20 cellular contexts compared by ENCODE assay signal in genomic region chr16:918068-918467, GRCh38. TPM values are rescaled to one million over a fixed set of nuclear protein-coding genes. Genes with fewer than 3 reads are reported as not detected.
A peak's percentile ranks its signal among the peaks of the same experiment; 100 is the strongest.
DNase-seq lines count a peak whose midpoint lies in the region; ATAC-seq and TF ChIP-seq lines count a peak whose summit lies in the region.
"Had no signal": no experiment of that assay in that cellular context is flagged by ENCODE, and none has a peak within 500 bp of the region (broad histone marks: within the 10 kb centered on the region; RNA-seq: fewer than 3 reads in every experiment).

No MANE protein-coding gene starts in this region.

- in situ Hi-C loops in astrocyte of the spinal cord (cut with HindIII; ENCODE audit: low sequenced_read_pairs) = no loop called here

- no peak overlapping the region for H3K4me3 ChIP-seq in astrocyte of the spinal cord (ENCODE audit: low read depth, low read length)
- no peak overlapping the region for H3K4me3 ChIP-seq in uterus
- H3K4me3 ChIP-seq: upper lobe of left lung had no signal

- no peak for TF ChIP-seq CTCF in astrocyte of the spinal cord (IDR thresholded peaks at IDR 0.05; ENCODE audit: low read depth, low read length)
- TF ChIP-seq CTCF in uterus (IDR thresholded peaks at IDR 0.05) = no peak

- H3K4me1 ChIP-seq in uterus = no peaks in the 10 kb centered on the region
- H3K4me1 ChIP-seq: foreskin keratinocyte had no signal

- intact Hi-C loops in left colon (cut with DNase I, micrococcal nuclease) (no loop called here), uterus (cut with DNase I; ENCODE audit: low total_unique reads) (no loop called here)

- peak; percentile 77 for DNase-seq in NCI-H748 (lab: John Stamatoyannopoulos, UW; ENCODE audit: unreplicated experiment)
- DNase-seq in NCI-H748 treated with DMSO at 0.1 percent for 48 hours (lab: John Stamatoyannopoulos, UW) = no peak
- peak; percentile 13 for DNase-seq in astrocyte of the spinal cord (ENCODE audit: low read depth, low spot score)
- peak; percentile 35 to 45 for DNase-seq in left colon
- peak; percentile 11 for DNase-seq in renal cortical epithelial cell (ENCODE audit: low read depth)
- no peak for DNase-seq in DMS53 treated with DMSO at 0.1 percent for 48 hours (lab: John Stamatoyannopoulos, UW; ENCODE audit: unreplicated experiment)
- no peak for DNase-seq in NCI-H2227 treated with DMSO at 0.1 percent for 48 hours (lab: John Stamatoyannopoulos, UW)
- no peak for DNase-seq in uterus
- DNase-seq: activated naive CD4-positive, alpha-beta T cell treated with anti-CD3 and anti-CD28 coated beads, Interleukin-2, amount 10 ng/mL, durations not matched to agents 7 days and 5 days; activated T-cell treated with anti-CD3 and anti-CD28 coated beads, Interleukin-2, amount 50 U/mL, for 72 hours; central memory CD4-positive, alpha-beta T cell; foreskin keratinocyte; immature natural killer cell; NCI-H1105; NCI-H526 treated with DMSO at 0.1 percent for 48 hours; OCI-M1; stimulated activated CD4-positive, alpha-beta T cell treated with anti-CD3 and anti-CD28 coated beads, Interleukin-15, amount 100 ng/mL, for 24 hours had no signal

- H3K27me3 ChIP-seq in uterus = no peaks in the 10 kb centered on the region
- H3K27me3 ChIP-seq: foreskin keratinocyte, neutrophil, upper lobe of left lung had no signal

- no peak for TF ChIP-seq POLR2A in uterus (IDR thresholded peaks at IDR 0.05)

- ATAC-seq in left colon = peak; percentile 86
- ATAC-seq: activated T-cell treated with anti-CD3 and anti-CD28 coated beads, Interleukin-2, amount 50 U/mL, for 72 hours; foreskin keratinocyte; Right ventricle myocardium inferior had no signal

- H3K36me3 ChIP-seq in uterus = no peaks in the 10 kb centered on the region
- H3K36me3 ChIP-seq: neutrophil had no signal

- H3K9me3 ChIP-seq in uterus = no peaks in the 10 kb centered on the region
- H3K9me3 ChIP-seq: neutrophil, upper lobe of left lung had no signal

- no peak overlapping the region for H3K27ac ChIP-seq in uterus
- H3K27ac ChIP-seq: foreskin keratinocyte, neutrophil, upper lobe of left lung had no signal

RNA-seq across cellular contexts. Expression of gene LMF1, which starts 52.7 kb away (rescaled TPM):
- total RNA-seq in left colon (10 to 100 TPM; 17.3 to 22.6 TPM), renal cortical epithelial cell (12.7 and 27.6 TPM in 2 replicates), uterus (10 to 100 TPM; 21.8 to 47.9 (median 36.0) TPM)

Comparison
In these comparisons a context has a peak if more than half of its experiments do, and no peak if none do; other contexts are left out.
1. DNase-seq: peak in NCI-H748 (single experiment), astrocyte of the spinal cord (single experiment), left colon (2 of 2) and renal cortical epithelial cell (single experiment); none in NCI-H748 treated with DMSO at 0.1 percent for 48 hours (single experiment), DMS53 treated with DMSO at 0.1 percent for 48 hours (single experiment), NCI-H2227 treated with DMSO at 0.1 percent for 48 hours (single experiment) and uterus (0 of 2).